Comparison of ENCODE assay signal across 18 cellular contexts in genomic region chr5:39775058-39775457, GRCh38.
DNase-seq lines count a peak whose midpoint lies in the region; ATAC-seq, FAIRE-seq and TF ChIP-seq lines count a peak whose summit lies in the region.
"Had no signal": no experiment of that assay in that cellular context is flagged by ENCODE, and none has a peak within 500 bp of the region (broad histone marks: within the 10 kb centered on the region; RNA-seq: fewer than 3 reads in every experiment).

No MANE protein-coding gene starts in this region.

- no peaks in the 10 kb centered on the region for H3K4me1 ChIP-seq in gastrocnemius medialis
- H3K4me1 ChIP-seq in transverse colon: no peaks in the 10 kb centered on the region
- H3K4me1 ChIP-seq: spleen had no signal

- TF ChIP-seq EP300 in transverse colon (IDR thresholded peaks at IDR 0.05; ENCODE audit: low read depth): no peak

- H3K27ac ChIP-seq in gastrocnemius medialis (no peak overlapping the region), transverse colon (no peak overlapping the region)
- H3K27ac ChIP-seq: C4-2B, spleen, WERI-Rb-1 had no signal

- no peaks in the 10 kb centered on the region for H3K9me3 ChIP-seq in gastrocnemius medialis
- no peaks in the 10 kb centered on the region for H3K9me3 ChIP-seq in transverse colon
- H3K9me3 ChIP-seq: spleen had no signal

- ATAC-seq in gastrocnemius medialis: no peak
- no peak for ATAC-seq in GM19035 (IDR thresholded peaks at IDR 0.05; ENCODE audit: unreplicated experiment)
- ATAC-seq: natural killer cell had no signal

- FAIRE-seq in bronchial epithelial cell (lab: Jason Lieb, UNC): no peak

- in situ Hi-C loops in gastrocnemius medialis (cut with MboI; ENCODE audit: low sequenced_read_pairs in 4 of 4): no loop called here
- in situ Hi-C loops in transverse colon (cut with MboI; ENCODE audit: low pct_ligation_motif_present in 1 of 4, low pct_unique_long_range_greater_than_20kb in 1 of 4, low sequenced_read_pairs in 3 of 4): no loop called here

- no peak for TF ChIP-seq POLR2A in gastrocnemius medialis (IDR thresholded peaks at IDR 0.05)
- no peak for TF ChIP-seq POLR2A in transverse colon (IDR thresholded peaks at IDR 0.05)

- TF ChIP-seq CTCF in bronchial epithelial cell (IDR thresholded peaks at IDR 0.05; ENCODE audit: insufficient read depth, low read length, severe bottlenecking) (no peak), gastrocnemius medialis (IDR thresholded peaks at IDR 0.05 in 4 of 5, conservative IDR thresholded peaks at IDR 0.05 in 1 of 5) (no peak), transverse colon (IDR thresholded peaks at IDR 0.05) (no peak)

- DNase-seq in M059J (ENCODE audit: low read depth) (peak; percentile 58), bronchial epithelial cell (ENCODE audit: low read depth) (peak; percentile 29), glomerular visceral epithelial cell (ENCODE audit: extremely low spot score) (peak; percentile 18), gastrocnemius medialis (no peak), transverse colon (no peak), medulla oblongata (ENCODE audit: extremely low spot score) (no peak)
- DNase-seq: activated CD4-positive, alpha-beta memory T cell treated with anti-CD3 and anti-CD28 coated beads for 36 hours; activated naive CD4-positive, alpha-beta T cell treated with Interleukin-2 at 50 U/mL for 16 hours; erythroblast; islet precursor cell; natural killer cell; NCI-H1417 treated with DMSO at 0.1 percent for 48 hours; spleen; stimulated activated CD8-positive, alpha-beta memory T cell treated with anti-CD3 and anti-CD28 coated beads, Interleukin-4, amount 100 ng/mL, for 48 hours; substantia nigra; WERI-Rb-1 had no signal

- H3K27me3 ChIP-seq in bronchial epithelial cell (ENCODE audit: control insufficient read depth, insufficient read depth, low read length) (no peaks in the 10 kb centered on the region), gastrocnemius medialis (no peaks in the 10 kb centered on the region), transverse colon (no peaks in the 10 kb centered on the region)

- 33 to 86% methylated on average over 1 to 2 of the region's 2 CpGs for WGBS in transverse colon (ENCODE audit: low coverage in 1 of 2), 2 donors

- no peaks in the 10 kb centered on the region for H3K36me3 ChIP-seq in bronchial epithelial cell (ENCODE audit: control insufficient read depth, insufficient read depth, low read length)
- H3K36me3 ChIP-seq in gastrocnemius medialis: no peaks in the 10 kb centered on the region
- no peaks in the 10 kb centered on the region for H3K36me3 ChIP-seq in transverse colon
- H3K36me3 ChIP-seq: spleen, WERI-Rb-1 had no signal

- intact Hi-C loops in gastrocnemius medialis (cut with DNase I; ENCODE audit: low total_unique reads) (no loop called here), transverse colon (cut with DNase I; ENCODE audit: low total_unique reads) (no loop called here)

- no peak overlapping the region for H3K4me3 ChIP-seq in bronchial epithelial cell (ENCODE audit: low read depth, low read length)
- H3K4me3 ChIP-seq in gastrocnemius medialis: no peak overlapping the region
- no peak overlapping the region for H3K4me3 ChIP-seq in transverse colon
- H3K4me3 ChIP-seq: spleen had no signal

Comparison
In these comparisons a context has a peak if more than half of its experiments do, and no peak if none do; other contexts are left out.
1. DNase-seq: peak in M059J (single experiment), bronchial epithelial cell (single experiment) and glomerular visceral epithelial cell (single experiment); none in gastrocnemius medialis (0 of 2), transverse colon (single experiment) and medulla oblongata (single experiment).